1 cellular context compared by ENCODE assay signal in genomic region chr9:131545003-131545785, GRCh38.
TF ChIP-seq lines count a peak whose summit lies in the region.

PRRT1B (plus strand) TSS chr9:131545523; CDS start chr9:131545616, 93 bp downstream.

TF ChIP-seq in SK-N-SH, 30 proteins besides CTCF, POLR2A, EP300 and RAD21 (continued from another document):
- TF ChIP-seq ZBTB33 (IDR thresholded peaks at IDR 0.05; ENCODE audit: borderline replicate concordance, low read depth) (no peak), POLR2AphosphoS5 (IDR thresholded peaks at IDR 0.05; ENCODE audit: low read depth, low read length) (no peak), TAF1 (IDR thresholded peaks at IDR 0.05; ENCODE audit: borderline replicate concordance, low read depth, low read length) (no peak), NFIC (IDR thresholded peaks at IDR 0.05; ENCODE audit: borderline replicate concordance) (no peak), MXI1 (IDR thresholded peaks at IDR 0.05; ENCODE audit: low read depth, low read length) (no peak), USF1 (IDR thresholded peaks at IDR 0.05; ENCODE audit: borderline replicate concordance, low read depth) (no peak), ELF1 (IDR thresholded peaks at IDR 0.05) (no peak), PBX3 (IDR thresholded peaks at IDR 0.05) (no peak), EZH2phosphoT487 (IDR thresholded peaks at IDR 0.05; ENCODE audit: borderline replicate concordance, low read depth) (no peak), TEAD4 (IDR thresholded peaks at IDR 0.05; ENCODE audit: borderline replicate concordance, insufficient read depth) (no peak), SMC3 (IDR thresholded peaks at IDR 0.05; ENCODE audit: low read depth, low read length) (no peak), JUND (IDR thresholded peaks at IDR 0.05) (no peak), RCOR1 (IDR thresholded peaks at IDR 0.05; ENCODE audit: low read length) (no peak), FOSL2 (IDR thresholded peaks at IDR 0.05; ENCODE audit: borderline replicate concordance, low read depth) (no peak), RXRA (IDR thresholded peaks at IDR 0.05; ENCODE audit: borderline replicate concordance, low read depth) (no peak)
